In the genomic region with DNA sequence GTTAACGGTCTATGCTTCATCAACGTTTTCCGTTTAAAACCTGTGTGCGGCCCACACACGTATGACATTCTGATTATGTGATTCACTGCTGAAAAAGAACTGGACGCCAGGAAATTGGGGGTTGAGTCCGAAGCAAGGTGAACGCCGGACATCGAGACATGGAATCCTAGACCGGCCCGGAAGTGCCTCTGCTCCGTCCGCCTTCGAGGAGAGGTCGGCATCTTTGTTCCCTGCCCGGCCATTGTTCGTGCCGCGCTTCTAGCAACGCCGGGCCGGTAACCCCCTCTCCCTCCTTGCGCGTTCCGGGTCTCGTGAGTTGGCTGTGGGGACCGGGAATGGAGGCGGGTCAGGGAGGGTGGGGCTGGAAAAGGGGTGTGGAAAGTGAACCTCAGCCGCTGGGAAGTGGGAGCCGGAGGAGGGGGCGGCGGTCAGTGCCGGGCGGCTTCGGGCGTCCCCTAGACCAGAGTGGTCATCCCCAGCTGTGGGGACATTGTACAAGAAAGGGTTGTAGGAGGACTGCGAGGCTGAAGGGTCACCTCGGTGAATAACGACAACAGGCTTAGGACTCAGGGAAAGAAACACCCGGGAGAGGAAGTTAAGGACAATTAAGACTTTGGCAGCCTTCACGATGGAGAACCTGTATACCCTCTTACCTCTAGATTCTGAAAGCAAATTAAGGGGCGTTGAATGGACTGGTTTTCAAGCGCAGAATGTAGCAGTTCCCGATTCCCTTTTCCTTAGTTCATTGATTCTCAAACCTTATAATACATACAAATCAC, we compare ENCODE assay signal across 1 cellular context.
A peak's percentile ranks its signal among the peaks of the same experiment; 100 is the strongest.
TF ChIP-seq lines count a peak whose summit lies in the region.

A gene (plus strand): TSS at position 220 of the 779 bp plus-strand sequence. CDS start 1,810 bp downstream, outside the sequence.

TF ChIP-seq in HepG2, 621 proteins besides CTCF, POLR2A, EP300 and RAD21 (continued from another document):
- TF ChIP-seq, protein P1, sequence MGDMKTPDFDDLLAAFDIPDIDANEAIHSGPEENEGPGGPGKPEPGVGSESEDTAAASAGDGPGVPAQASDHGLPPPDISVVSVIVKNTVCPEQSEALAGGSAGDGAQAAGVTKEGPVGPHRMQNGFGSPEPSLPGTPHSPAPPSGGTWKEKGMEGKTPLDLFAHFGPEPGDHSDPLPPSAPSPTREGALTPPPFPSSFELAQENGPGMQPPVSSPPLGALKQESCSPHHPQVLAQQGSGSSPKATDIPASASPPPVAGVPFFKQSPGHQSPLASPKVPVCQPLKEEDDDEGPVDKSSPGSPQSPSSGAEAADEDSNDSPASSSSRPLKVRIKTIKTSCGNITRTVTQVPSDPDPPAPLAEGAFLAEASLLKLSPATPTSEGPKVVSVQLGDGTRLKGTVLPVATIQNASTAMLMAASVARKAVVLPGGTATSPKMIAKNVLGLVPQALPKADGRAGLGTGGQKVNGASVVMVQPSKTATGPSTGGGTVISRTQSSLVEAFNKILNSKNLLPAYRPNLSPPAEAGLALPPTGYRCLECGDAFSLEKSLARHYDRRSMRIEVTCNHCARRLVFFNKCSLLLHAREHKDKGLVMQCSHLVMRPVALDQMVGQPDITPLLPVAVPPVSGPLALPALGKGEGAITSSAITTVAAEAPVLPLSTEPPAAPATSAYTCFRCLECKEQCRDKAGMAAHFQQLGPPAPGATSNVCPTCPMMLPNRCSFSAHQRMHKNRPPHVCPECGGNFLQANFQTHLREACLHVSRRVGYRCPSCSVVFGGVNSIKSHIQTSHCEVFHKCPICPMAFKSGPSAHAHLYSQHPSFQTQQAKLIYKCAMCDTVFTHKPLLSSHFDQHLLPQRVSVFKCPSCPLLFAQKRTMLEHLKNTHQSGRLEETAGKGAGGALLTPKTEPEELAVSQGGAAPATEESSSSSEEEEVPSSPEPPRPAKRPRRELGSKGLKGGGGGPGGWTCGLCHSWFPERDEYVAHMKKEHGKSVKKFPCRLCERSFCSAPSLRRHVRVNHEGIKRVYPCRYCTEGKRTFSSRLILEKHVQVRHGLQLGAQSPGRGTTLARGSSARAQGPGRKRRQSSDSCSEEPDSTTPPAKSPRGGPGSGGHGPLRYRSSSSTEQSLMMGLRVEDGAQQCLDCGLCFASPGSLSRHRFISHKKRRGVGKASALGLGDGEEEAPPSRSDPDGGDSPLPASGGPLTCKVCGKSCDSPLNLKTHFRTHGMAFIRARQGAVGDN (CRISPR knock-in tag; IDR thresholded peaks at IDR 0.05) = peak; percentile 93
- TF ChIP-seq DNMT3B (CRISPR knock-in tag; conservative IDR thresholded peaks at IDR 0.05) (0 out of 2 replicates have a peak, but pooled peaks have one; percentile 50), NRL (CRISPR knock-in tag; IDR thresholded peaks at IDR 0.05; ENCODE audit: borderline replicate concordance) (peak; percentile 96), CEBPB (IDR thresholded peaks at IDR 0.05; ENCODE audit: borderline replicate concordance, low read depth, low read length) (no peak)
